8 cellular contexts compared by ENCODE assay signal in genomic region chr6:105591053-105591452, GRCh38.
DNase-seq lines count a peak whose midpoint lies in the region; ATAC-seq and TF ChIP-seq lines count a peak whose summit lies in the region.

No MANE protein-coding gene starts in this region.

- intact Hi-C loops in ovary (cut with DNase I) (no loop called here), esophagus muscularis mucosa (cut with DNase I) (no loop called here)

- no peaks in the 10 kb centered on the region for H3K9me3 ChIP-seq in ovary
- H3K9me3 ChIP-seq in esophagus muscularis mucosa, result no peaks in the 10 kb centered on the region

- no peaks in the 10 kb centered on the region for H3K4me1 ChIP-seq in ovary (ENCODE audit: insufficient read depth)
- peaks cover 8 to 41% (median 39%) of the 10 kb centered on the region in 4 donors for H3K4me1 ChIP-seq in esophagus muscularis mucosa

- no peaks in the 10 kb centered on the region for H3K27me3 ChIP-seq in ovary
- H3K27me3 ChIP-seq in esophagus muscularis mucosa, result no peaks in the 10 kb centered on the region

- peak; percentile 75 to 95 for DNase-seq in NOMO-1 (lab: John Stamatoyannopoulos, UW; ENCODE audit: unreplicated experiment in 2 of 2)
- peak; percentile 83 for DNase-seq in islet precursor cell
- no peak for DNase-seq in ovary
- DNase-seq in esophagus muscularis mucosa (ENCODE audit: extremely low spot score), result no peak
- no peak for DNase-seq in T1000 (lab: John Stamatoyannopoulos, UW)
- DNase-seq in NCI-H1105 treated with DMSO at 0.1 percent for 48 hours (lab: John Stamatoyannopoulos, UW), result no peak

- TF ChIP-seq POLR2A in ovary (IDR thresholded peaks at IDR 0.05) (no peak), esophagus muscularis mucosa (IDR thresholded peaks at IDR 0.05; ENCODE audit: low read depth) (no peak)

- TF ChIP-seq EP300 in ovary (IDR thresholded peaks at IDR 0.05), result no peak
- TF ChIP-seq EP300 in esophagus muscularis mucosa (IDR thresholded peaks at IDR 0.05), result no peak

- H3K36me3 ChIP-seq in ovary (no peaks in the 10 kb centered on the region), esophagus muscularis mucosa (no peaks in the 10 kb centered on the region)

- 88 to 94% (median 90%) methylated on average over 2 of the region's 2 CpGs for WGBS in ovary, 3 donors
- 87% methylated on average over 2 of the region's 2 CpGs for WGBS in esophagus muscularis mucosa

- TF ChIP-seq CTCF in ovary (IDR thresholded peaks at IDR 0.05) (no peak), esophagus muscularis mucosa (IDR thresholded peaks at IDR 0.05) (no peak)

- H3K4me3 ChIP-seq in ovary (no peak overlapping the region), esophagus muscularis mucosa (no peak overlapping the region)

- ATAC-seq in GM18511 (IDR thresholded peaks at IDR 0.05; ENCODE audit: unreplicated experiment) (peak; percentile 97), HG02588 (IDR thresholded peaks at IDR 0.05; ENCODE audit: unreplicated experiment) (peak; percentile 93)

- H3K27ac ChIP-seq in ovary (no peak overlapping the region), esophagus muscularis mucosa (replicated peaks in 1 of 4) (no peak overlapping the region)

Comparison
In these comparisons a context has a peak if more than half of its experiments do, and no peak if none do; other contexts are left out.
1. DNase-seq: peak in NOMO-1 (2 of 2) and islet precursor cell (single experiment); none in ovary (0 of 5), esophagus muscularis mucosa (single experiment), T1000 (single experiment) and NCI-H1105 treated with DMSO at 0.1 percent for 48 hours (single experiment).